Comparison of ENCODE assay signal across 1 cellular context in the genomic region with DNA sequence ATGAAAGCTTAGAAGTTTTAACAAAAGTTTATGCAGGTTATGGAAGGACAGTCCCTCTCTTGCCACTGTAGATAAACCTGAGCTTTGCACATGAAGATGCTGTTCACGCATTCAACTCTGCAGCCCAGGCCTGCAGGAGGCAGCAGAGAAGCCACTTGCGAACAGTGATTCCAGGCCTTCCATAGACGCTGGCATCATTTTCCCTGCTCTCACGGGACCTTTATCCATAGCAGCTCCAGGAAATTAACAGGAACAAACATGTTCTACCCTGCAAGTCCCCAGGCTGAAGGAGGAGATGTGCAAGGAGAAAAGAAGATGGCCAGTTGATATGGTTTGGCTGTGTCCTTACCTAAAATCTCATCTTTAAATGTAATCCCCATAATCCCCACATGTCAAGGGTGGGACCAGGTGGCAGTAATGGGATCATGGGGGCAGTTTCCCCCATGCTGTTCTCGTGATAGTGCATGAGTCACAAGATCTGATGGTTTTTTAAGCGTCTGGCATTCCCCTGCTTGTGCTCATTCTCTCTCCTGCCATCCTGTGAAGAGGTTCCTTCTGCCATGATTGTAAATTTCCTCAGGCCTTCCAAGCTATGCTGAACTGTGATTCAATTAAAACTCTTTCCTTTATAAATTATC.
TF ChIP-seq lines count a peak whose summit lies in the region.

No MANE protein-coding gene starts in this region.

TF ChIP-seq in GM12878, 131 proteins besides CTCF, POLR2A, EP300 and RAD21:
- no peak for TF ChIP-seq ZNF687 (IDR thresholded peaks at IDR 0.05)
- 0 out of 2 replicates have a peak, but pooled peaks have one; percentile 19 for TF ChIP-seq SMC3 (IDR thresholded peaks at IDR 0.05; ENCODE audit: borderline replicate concordance, low read length)
